In genomic region chr21:31235671-31236450, GRCh38 we compare ENCODE assay signal across 11 cellular contexts.
A peak's percentile ranks its signal among the peaks of the same experiment; 100 is the strongest.
DNase-seq lines count a peak whose midpoint lies in the region; ATAC-seq and TF ChIP-seq lines count a peak whose summit lies in the region.
"Had no signal": no experiment of that assay in that cellular context is flagged by ENCODE, and none has a peak within 500 bp of the region (broad histone marks: within the 10 kb centered on the region; RNA-seq: fewer than 3 reads in every experiment).

No MANE protein-coding gene starts in this region.

- no peak overlapping the region for H3K4me3 ChIP-seq in fibroblast of mammary gland (ENCODE audit: control insufficient read depth, low read depth, low read length)
- H3K4me3 ChIP-seq: sigmoid colon, suprapubic skin had no signal

- no peak for ATAC-seq in HG03342 (IDR thresholded peaks at IDR 0.05; ENCODE audit: unreplicated experiment)

- TF ChIP-seq CTCF in fibroblast of mammary gland (conservative IDR thresholded peaks at IDR 0.05; ENCODE audit: control insufficient read depth, insufficient read depth, low read depth, low read length): no peak

- peak; percentile 20 for DNase-seq in AG20443 (ENCODE audit: low spot score)
- DNase-seq in G401 (ENCODE audit: low spot score): peak; percentile 56
- peak; percentile 16 for DNase-seq in T1000 (lab: John Stamatoyannopoulos, UW)
- peak; percentile 19 for DNase-seq in fibroblast of mammary gland (ENCODE audit: low read depth)
- no peak for DNase-seq in central memory CD4-positive, alpha-beta T cell
- no peak for DNase-seq in inferior parietal cortex (ENCODE audit: extremely low spot score)
- DNase-seq in NCI-H510A (lab: John Stamatoyannopoulos, UW): no peak
- DNase-seq: OCI-M1, sigmoid colon had no signal

- in situ Hi-C loops in G401 (cut with HindIII; ENCODE audit: low sequenced_read_pairs): no loop called here

Comparison
In these comparisons a context has a peak if more than half of its experiments do, and no peak if none do; other contexts are left out.
1. DNase-seq: peak in AG20443 (single experiment), G401 (single experiment), T1000 (single experiment) and fibroblast of mammary gland (single experiment); none in central memory CD4-positive, alpha-beta T cell (single experiment), inferior parietal cortex (single experiment) and NCI-H510A (single experiment).